ENCODE assay signal across 13 cellular contexts in the genomic region with DNA sequence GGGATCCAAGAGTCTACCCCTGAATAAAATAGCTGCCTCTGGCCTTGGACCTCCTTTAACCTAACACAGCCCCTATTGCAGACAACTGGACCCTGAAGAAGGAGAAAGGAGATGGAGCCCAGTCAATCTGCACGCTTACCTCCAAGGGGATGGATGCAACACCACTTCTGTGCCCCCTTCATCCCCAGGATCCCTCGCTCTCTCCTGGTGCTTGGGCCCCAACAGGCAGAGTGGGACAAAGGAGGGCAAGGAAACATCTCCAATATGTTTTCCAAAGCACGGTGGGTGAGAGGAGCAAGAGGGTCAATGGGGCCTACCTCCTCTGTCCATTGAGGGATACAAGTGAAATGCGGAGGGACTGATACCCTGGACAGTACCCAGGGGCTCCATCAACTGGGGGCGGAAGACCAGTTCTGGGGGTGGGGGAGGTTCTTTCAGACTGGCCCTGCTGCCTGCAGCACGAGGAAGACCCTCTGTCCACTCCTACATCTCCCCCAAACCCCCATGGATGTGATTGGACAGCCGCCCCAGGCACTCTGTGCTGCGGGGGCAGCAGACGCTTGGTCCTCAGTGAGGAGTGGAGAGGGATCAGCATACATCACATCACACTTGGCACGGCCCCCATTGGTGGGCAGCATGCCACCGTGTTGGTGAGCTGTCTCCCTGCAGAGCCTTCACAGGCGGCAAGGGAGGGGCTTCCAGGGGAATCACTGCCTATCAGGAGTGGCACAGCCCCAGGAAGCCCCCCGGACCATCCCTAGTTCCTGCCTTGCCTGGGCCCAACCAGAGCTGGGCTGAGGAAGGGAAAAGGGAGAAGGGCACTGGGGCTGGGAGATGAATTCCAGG.
DNase-seq lines count a peak whose midpoint lies in the region; ATAC-seq and TF ChIP-seq lines count a peak whose summit lies in the region.
"Had no signal": no experiment of that assay in that cellular context is flagged by ENCODE, and none has a peak within 500 bp of the region (broad histone marks: within the 10 kb centered on the region; RNA-seq: fewer than 3 reads in every experiment).

No MANE protein-coding gene starts in this region.

- peak; percentile 39 for DNase-seq in ELR (ENCODE audit: low read depth)
- no peak for DNase-seq in breast epithelium (ENCODE audit: low spot score in 2 of 2)
- DNase-seq in left cardiac atrium: peak; percentile 88
- DNase-seq in spleen: peak; percentile 58
- DNase-seq in NCI-H748 (lab: John Stamatoyannopoulos, UW; ENCODE audit: unreplicated experiment): no peak
- no peak for DNase-seq in prostate gland (ENCODE audit: low spot score)
- no peak for DNase-seq in activated CD8-positive, alpha-beta memory T cell treated with anti-CD3 and anti-CD28 coated beads, Interleukin-2, amount 50 U/mL, for 4 hours
- DNase-seq: activated gamma-delta T cell treated with Interleukin-2 at 50 U/mL for 16 hours; DMS153; erythroblast; stimulated activated naive CD8-positive, alpha-beta T cell treated with anti-CD3 and anti-CD28 coated beads, Interleukin-15, Interleukin-2, amounts not matched to agents 100 U/mL and 50 U/mL, for 24 hours had no signal

- H3K4me3 ChIP-seq in breast epithelium (no peak overlapping the region), spleen (no peak overlapping the region), prostate gland (no peak overlapping the region)

- TF ChIP-seq POLR2A in breast epithelium (IDR thresholded peaks at IDR 0.05) (no peak), spleen (IDR thresholded peaks at IDR 0.05) (no peak), prostate gland (IDR thresholded peaks at IDR 0.05) (no peak)

- intact Hi-C loops in breast epithelium (cut with DNase I; ENCODE audit: low total_unique reads): no loop called here
- intact Hi-C loops in left cardiac atrium (cut with DNase I): loop anchor here in 1 of 2 donors (5.0 kb wide), 1 partner anchor 44 kb away; no protein-coding TSS in a partner anchor
- intact Hi-C loops in spleen (cut with DNase I; ENCODE audit: low total_unique reads): no loop called here
- intact Hi-C loops in prostate gland (cut with DNase I): no loop called here

- WGBS in spleen, 5 donors: 68 to 84% (median 81%) methylated on average over 7 to 13 of the region's 13 CpGs
- WGBS in prostate gland: 55% methylated on average over 11 of the region's 13 CpGs

- H3K36me3 ChIP-seq in breast epithelium (no peaks in the 10 kb centered on the region), spleen (no peaks in the 10 kb centered on the region), prostate gland (no peaks in the 10 kb centered on the region)

- H3K27me3 ChIP-seq in breast epithelium (no peaks in the 10 kb centered on the region), spleen (replicated peaks in 1 of 7) (peaks cover 0 to 7% (median 0%) of the 10 kb centered on the region in 7 donors), prostate gland (replicated peaks; ENCODE audit: insufficient read depth) (no peaks in the 10 kb centered on the region)

- ATAC-seq in left cardiac atrium (peak; percentile 24 to 60), HG03097 (IDR thresholded peaks at IDR 0.05; ENCODE audit: low FRiP score, unreplicated experiment) (no peak)
- ATAC-seq: stimulated activated naive CD8-positive, alpha-beta T cell treated with anti-CD3 and anti-CD28 coated beads, Interleukin-15, Interleukin-2, amounts not matched to agents 100 U/mL and 50 U/mL, for 24 hours; WTC11 had no signal

- H3K27ac ChIP-seq in breast epithelium: peak overlapping the region; percentile 96
- peak overlapping the region in 2 of 8 donors; percentile 14 to 86 for H3K27ac ChIP-seq in spleen
- no peak overlapping the region for H3K27ac ChIP-seq in prostate gland

- peaks cover 13 to 31% of the 10 kb centered on the region in 2 donors for H3K4me1 ChIP-seq in breast epithelium
- H3K4me1 ChIP-seq in spleen: peaks cover 9 to 80% (median 39%) of the 10 kb centered on the region in 6 donors
- H3K4me1 ChIP-seq in prostate gland (replicated peaks): no peaks in the 10 kb centered on the region

- no peak for TF ChIP-seq CTCF in breast epithelium (IDR thresholded peaks at IDR 0.05)
- TF ChIP-seq CTCF in spleen (IDR thresholded peaks at IDR 0.05 in 8 of 11, conservative IDR thresholded peaks at IDR 0.05 in 3 of 11): no peak
- no peak for TF ChIP-seq CTCF in prostate gland (IDR thresholded peaks at IDR 0.05)

- H3K9me3 ChIP-seq in breast epithelium: no peaks in the 10 kb centered on the region
- peaks cover 0 to 9% (median 0%) of the 10 kb centered on the region in 8 donors for H3K9me3 ChIP-seq in spleen
- H3K9me3 ChIP-seq in prostate gland: no peaks in the 10 kb centered on the region

Comparison
In these comparisons a context has a peak if more than half of its experiments do, and no peak if none do; other contexts are left out.
1. DNase-seq: peak in ELR (single experiment), left cardiac atrium (single experiment) and spleen (single experiment); none in breast epithelium (0 of 2), NCI-H748 (single experiment), prostate gland (single experiment) and activated CD8-positive, alpha-beta memory T cell treated with anti-CD3 and anti-CD28 coated beads, Interleukin-2, amount 50 U/mL, for 4 hours (single experiment).
2. H3K27ac ChIP-seq: peak in breast epithelium (2 of 2); none in prostate gland (0 of 2).